In the genomic region with DNA sequence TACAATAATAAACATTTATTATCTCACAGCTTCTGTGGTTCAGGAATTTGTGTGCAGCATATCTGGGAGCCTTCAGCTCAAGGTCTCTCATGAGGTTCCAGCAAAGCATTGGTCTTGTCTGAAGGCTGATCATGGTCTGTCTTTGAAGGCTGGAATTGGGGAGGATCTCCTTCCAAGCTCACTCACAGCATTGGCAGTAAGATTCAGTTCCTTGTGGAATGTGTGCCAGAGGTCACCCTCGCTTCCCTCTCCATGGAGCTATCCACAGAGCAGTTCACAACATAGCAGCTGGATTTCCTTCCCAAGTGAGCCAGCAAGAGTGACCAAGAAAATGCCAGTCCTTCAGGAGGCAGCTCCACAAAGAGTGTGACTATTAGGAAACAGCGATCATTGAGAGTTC, we compare ENCODE assay signal across 18 cellular contexts.
"Had no signal": no experiment of that assay in that cellular context is flagged by ENCODE, and none has a peak within 500 bp of the region (broad histone marks: within the 10 kb centered on the region; RNA-seq: fewer than 3 reads in every experiment).

No MANE protein-coding gene starts in this region.

- H3K27ac ChIP-seq: RWPE1 had no signal

- DNase-seq: KBM-7, NCI-H1092, NCI-H1105 treated with DMSO at 0.1 percent for 48 hours, NCI-H1417 treated with DMSO at 0.1 percent for 48 hours, NCI-H187, NCI-H2029, NCI-H2081 treated with DMSO at 0.1 percent for 48 hours, NCI-H2171, NCI-H226, NCI-H446, NCI-H510A, NCI-H524 treated with DMSO at 0.1 percent for 48 hours, NCI-H69, NCI-H774, SHP77, SK-N-SH had no signal

- H3K9me2 ChIP-seq: SK-N-SH had no signal

- H3K9ac ChIP-seq: SK-N-SH had no signal

- H3K4me2 ChIP-seq: SK-N-SH had no signal

- H3K9me3 ChIP-seq: SK-N-SH had no signal

- ATAC-seq: Panc1 had no signal
